In the genomic region with DNA sequence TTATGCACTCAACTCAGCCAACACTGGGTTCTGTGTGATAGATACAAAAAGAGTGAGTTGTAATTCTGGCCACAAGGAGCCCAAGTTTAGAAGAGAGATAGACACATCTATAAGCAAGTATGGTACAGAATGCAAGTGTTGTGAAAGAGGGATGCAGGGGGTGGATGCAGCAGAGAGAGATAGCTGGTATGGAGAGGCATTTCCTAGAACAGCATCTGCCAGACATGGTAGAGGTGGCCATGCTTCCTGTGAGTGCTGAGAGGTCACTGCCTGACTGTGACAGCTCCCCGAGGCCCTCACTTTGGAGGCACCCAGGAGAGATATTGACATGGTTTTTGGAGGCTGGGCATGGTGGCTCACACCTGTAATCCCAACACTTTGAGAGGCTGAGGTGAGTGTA, we compare ENCODE assay signal across 34 cellular contexts. TPM values are rescaled to one million over a fixed set of nuclear protein-coding genes. Genes with fewer than 3 reads are reported as not detected.
"Had no signal": no experiment of that assay in that cellular context is flagged by ENCODE, and none has a peak within 500 bp of the region (broad histone marks: within the 10 kb centered on the region; RNA-seq: fewer than 3 reads in every experiment).

No MANE protein-coding gene starts in this region.

- H3K9ac ChIP-seq: neural progenitor cell had no signal

- ATAC-seq: esophagus mucosa; gastrocnemius medialis; left ventricle myocardium superior; lower lobe of right lung; psoas muscle; right cardiac atrium; stimulated activated naive B cell treated with anti-CD40 and anti-IgM and Interleukin-4, amounts not matched to agents 10 μg/mL and 1 μg/mL and 100 μg/mL, for 72 hours had no signal

- DNase-seq: colonic mucosa; effector CD8-positive, alpha-beta T cell; endodermal cell; foreskin fibroblast; gastrocnemius medialis; left ventricle myocardium superior; lower lobe of right lung; nucleus accumbens; posterior cingulate gyrus; psoas muscle; right cardiac atrium; sigmoid colon; stimulated activated CD4-positive, alpha-beta T cell treated with anti-CD3 and anti-CD28 coated beads, Interleukin-2, amount 100 ng/mL, for 24 hours; stimulated activated CD4-positive, alpha-beta T cell treated with anti-CD3 and anti-CD28 coated beads, Interleukin-4, amount 100 ng/mL, for 24 hours; stimulated activated naive B cell treated with anti-CD40 and anti-IgM and Interleukin-4, amounts not matched to agents 10 μg/mL and 1 μg/mL and 100 μg/mL, for 72 hours; stomach; thyroid gland; trophoblast cell had no signal

- H3K27me3 ChIP-seq: colonic mucosa, neural progenitor cell, thyroid gland, vagina had no signal

- H3K4me1 ChIP-seq: colonic mucosa, psoas muscle, sigmoid colon had no signal

- H2AFZ ChIP-seq: neural progenitor cell had no signal

- H3K27ac Mint-ChIP-seq: dendritic cell treated with granulocyte-macrophage colony-stimulating factor and Interleukin-4, amounts not matched to agents 40 ng/mL and 50 ng/mL, for 4 days; endodermal cell; memory B cell; nephron; neural progenitor cell; stimulated activated naive B cell treated with anti-CD40 and anti-IgM and Interleukin-4, amounts not matched to agents 10 μg/mL and 1 μg/mL and 100 μg/mL, for 72 hours had no signal

- H3K9me3 Mint-ChIP-seq: endodermal cell; memory B cell; nephron; neural progenitor cell; stimulated activated naive B cell treated with anti-CD40 and anti-IgM and Interleukin-4, amounts not matched to agents 10 μg/mL and 1 μg/mL and 100 μg/mL, for 72 hours had no signal

- H3K4me1 Mint-ChIP-seq: endodermal cell, neural progenitor cell had no signal

- H3K4me3 Mint-ChIP-seq: dendritic cell treated with granulocyte-macrophage colony-stimulating factor and Interleukin-4, amounts not matched to agents 40 ng/mL and 50 ng/mL, for 4 days; endodermal cell; memory B cell; nephron; neural progenitor cell; stimulated activated naive B cell treated with anti-CD40 and anti-IgM and Interleukin-4, amounts not matched to agents 10 μg/mL and 1 μg/mL and 100 μg/mL, for 72 hours had no signal

- H3K36me3 ChIP-seq: colonic mucosa, gastrocnemius medialis, lower lobe of right lung, neural progenitor cell, sigmoid colon, stomach, thyroid gland, vagina had no signal

- H3K9me3 ChIP-seq: colonic mucosa, gastrocnemius medialis, lower lobe of right lung, psoas muscle, sigmoid colon, stomach, thyroid gland, vagina had no signal

- H3K27ac ChIP-seq: colonic mucosa, epithelial cell of prostate, gastrocnemius medialis, lower lobe of right lung, neural progenitor cell, psoas muscle, sigmoid colon, stomach, thyroid gland, vagina had no signal

- H3K36me3 Mint-ChIP-seq: neural progenitor cell; stimulated activated naive B cell treated with anti-CD40 and anti-IgM and Interleukin-4, amounts not matched to agents 10 μg/mL and 1 μg/mL and 100 μg/mL, for 72 hours had no signal

- H3K4me3 ChIP-seq: colonic mucosa, gastrocnemius medialis, lower lobe of right lung, neural progenitor cell, psoas muscle, sigmoid colon, stomach, thyroid gland, vagina had no signal

- H3K4me2 ChIP-seq: neural progenitor cell had no signal

RNA-seq across cellular contexts. Expression of gene KRTAP16-1, which starts 2.0 kb away (rescaled TPM):
- total RNA-seq: colonic mucosa, endodermal cell, esophagus mucosa, gastrocnemius medialis, glomerular endothelial cell, left ventricle myocardium superior, lower lobe of right lung, osteocyte, psoas muscle, renal cortical epithelial cell, right cardiac atrium, sigmoid colon, skeletal muscle tissue, stomach, subcutaneous adipose tissue, temporal lobe, thyroid gland, ureter, vagina had no signal
- polyA plus RNA-seq: keratinocyte, psoas muscle, right cardiac atrium, sigmoid colon, stomach had no signal

RNA-seq across cellular contexts. Expression of gene KRTAP17-1, which starts 4.4 kb away (rescaled TPM):
- total RNA-seq: colonic mucosa, esophagus mucosa, gastrocnemius medialis, glomerular endothelial cell, left ventricle myocardium superior, lower lobe of right lung, mononuclear cell, osteocyte, psoas muscle, renal cortical epithelial cell, right cardiac atrium, sigmoid colon, skeletal muscle tissue, stomach, subcutaneous adipose tissue, temporal lobe, thyroid gland, ureter, vagina had no signal
- polyA plus RNA-seq: keratinocyte, psoas muscle, right cardiac atrium, sigmoid colon, stomach had no signal

RNA-seq across cellular contexts. Expression of gene KRTAP29-1, which starts 8.5 kb away (rescaled TPM):
- total RNA-seq: colonic mucosa, endodermal cell, esophagus mucosa, gastrocnemius medialis, glomerular endothelial cell, left ventricle myocardium superior, lower lobe of right lung, mononuclear cell, osteocyte, psoas muscle, renal cortical epithelial cell, right cardiac atrium, sigmoid colon, skeletal muscle tissue, stomach, subcutaneous adipose tissue, temporal lobe, thyroid gland, ureter, vagina had no signal
- polyA plus RNA-seq: keratinocyte, psoas muscle, right cardiac atrium, sigmoid colon, stomach had no signal

RNA-seq across cellular contexts. Expression of gene KRTAP9-7, which starts 35.6 kb away (rescaled TPM):
- total RNA-seq: colonic mucosa, endodermal cell, esophagus mucosa, gastrocnemius medialis, glomerular endothelial cell, left ventricle myocardium superior, lower lobe of right lung, mononuclear cell, osteocyte, psoas muscle, renal cortical epithelial cell, right cardiac atrium, sigmoid colon, skeletal muscle tissue, stomach, subcutaneous adipose tissue, temporal lobe, thyroid gland, ureter, vagina had no signal
- polyA plus RNA-seq: keratinocyte, psoas muscle, right cardiac atrium, sigmoid colon, stomach had no signal

RNA-seq across cellular contexts. Expression of gene KRT33A, which starts 39.5 kb away (rescaled TPM):
- total RNA-seq: colonic mucosa, endodermal cell, gastrocnemius medialis, glomerular endothelial cell, left ventricle myocardium superior, lower lobe of right lung, mononuclear cell, osteocyte, psoas muscle, renal cortical epithelial cell, right cardiac atrium, sigmoid colon, skeletal muscle tissue, stomach, subcutaneous adipose tissue, temporal lobe, thyroid gland, ureter had no signal
- polyA plus RNA-seq: keratinocyte, psoas muscle, right cardiac atrium, sigmoid colon had no signal
